21 cellular contexts compared by ENCODE assay signal in the genomic region with DNA sequence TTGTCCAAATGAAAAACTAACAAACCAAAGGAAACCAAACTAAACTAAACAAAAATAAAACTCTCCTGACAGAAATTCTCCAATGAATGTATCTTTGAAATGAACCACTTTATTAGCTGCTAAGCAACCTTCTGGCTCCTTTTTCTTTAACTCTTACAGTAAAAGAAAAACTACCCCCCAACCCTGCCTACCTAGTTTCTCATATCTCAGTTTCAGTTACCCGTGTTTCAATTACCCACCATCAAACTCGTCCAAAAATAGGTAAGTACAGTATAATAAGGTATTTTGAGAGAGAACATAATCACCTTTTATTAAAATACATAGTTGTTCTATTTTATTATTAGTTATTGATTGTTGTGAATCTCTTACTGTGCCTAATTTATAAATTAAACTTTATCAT.
DNase-seq lines count a peak whose midpoint lies in the region; ATAC-seq and TF ChIP-seq lines count a peak whose summit lies in the region.
"Had no signal": no experiment of that assay in that cellular context is flagged by ENCODE, and none has a peak within 500 bp of the region (broad histone marks: within the 10 kb centered on the region; RNA-seq: fewer than 3 reads in every experiment).

No MANE protein-coding gene starts in this region.

- no peaks in the 10 kb centered on the region for H3K9me3 ChIP-seq in GM23248 (ENCODE audit: low read depth)
- H3K9me3 ChIP-seq: BLaER1 had no signal

- H3F3A ChIP-seq in GM23248 (ENCODE audit: insufficient read depth): no peaks in the 10 kb centered on the region

- H3K4me1 ChIP-seq in GM23248 (ENCODE audit: insufficient read depth): peaks cover 6% of the 10 kb centered on the region; the same call in 1 of the 2 replicates
- H3K4me1 ChIP-seq: BLaER1 had no signal

- H3K4me2 ChIP-seq in GM23248 (ENCODE audit: unreplicated experiment): no peak overlapping the region
- H3K4me2 ChIP-seq: BLaER1 had no signal

- 58 to 59% methylated on average over 2 of the region's 2 CpGs for WGBS in GM23248 (ENCODE audit: low coverage in 1 of 2, low lambda C conversion rate in 2 of 2, missing lambda C conversion rate in 2 of 2), 2 experiments

- intact Hi-C loops in posterior cingulate gyrus (cut with DNase I): no loop called here

- H3K36me3 ChIP-seq in GM23248 (ENCODE audit: low read depth): 0 out of 2 replicates have a peak, but pooled peaks cover 6% of the 10 kb centered on the region

- no peak for DNase-seq in NCI-H2227 treated with DMSO at 0.1 percent for 48 hours (lab: John Stamatoyannopoulos, UW)
- DNase-seq in posterior cingulate gyrus: no peak
- DNase-seq in GM23248: no peak
- no peak for DNase-seq in G401 (ENCODE audit: low spot score)
- DNase-seq: activated gamma-delta T cell; amniotic stem cell; glutamatergic neuron; Kasumi-1; NCI-H1105; NCI-H2171; NCI-H69; SHP77 treated with DMSO at 0.1 percent for 48 hours; stimulated activated CD4-positive, alpha-beta T cell treated with anti-CD3 and anti-CD28 coated beads, Interleukin-12 subunit alpha, Interleukin-12 subunit beta, amount 100 ng/mL, for 4 hours; T-helper 1 cell had no signal

- no peak overlapping the region for H3K4me3 ChIP-seq in GM23248
- H3K4me3 ChIP-seq: BLaER1, cardiac muscle cell had no signal

- H3K9ac ChIP-seq in GM23248: no peak overlapping the region
- H3K9ac ChIP-seq: BLaER1 had no signal

- H4K20me1 ChIP-seq in GM23248 (ENCODE audit: insufficient read depth): no peaks in the 10 kb centered on the region
- H4K20me1 ChIP-seq: BLaER1 had no signal

- no peaks in the 10 kb centered on the region for H3K27me3 ChIP-seq in GM23248 (replicated peaks; ENCODE audit: insufficient read depth)
- H3K27me3 ChIP-seq: BLaER1, cardiac muscle cell had no signal

- no peak for TF ChIP-seq POLR2A in GM18505 (IDR thresholded peaks at IDR 0.05; ENCODE audit: borderline replicate concordance, extremely low read depth, insufficient read depth, insufficient read length)

- no peaks in the 10 kb centered on the region for H3K79me2 ChIP-seq in GM23248 (ENCODE audit: insufficient read depth)

- in situ Hi-C loops in GM23248 (cut with MboI) (no loop called here), G401 (cut with HindIII; ENCODE audit: low sequenced_read_pairs) (no loop called here)

- ATAC-seq in GM18505 (IDR thresholded peaks at IDR 0.05; ENCODE audit: unreplicated experiment) (peak; percentile 62), GM19372 (IDR thresholded peaks at IDR 0.05; ENCODE audit: low read depth, unreplicated experiment) (peak; percentile 81), HG02678 (IDR thresholded peaks at IDR 0.05; ENCODE audit: unreplicated experiment) (peak; percentile 84), HG03432 (IDR thresholded peaks at IDR 0.05; ENCODE audit: unreplicated experiment) (peak; percentile 84)
- ATAC-seq: HCT116 had no signal

- H2AFZ ChIP-seq in GM23248: no peak overlapping the region

- no peaks in the 10 kb centered on the region for H3K9me2 ChIP-seq in GM23248 (ENCODE audit: insufficient read depth)

- no peak overlapping the region for H3K27ac ChIP-seq in GM23248
- H3K27ac ChIP-seq: BLaER1, cardiac muscle cell had no signal
